In genomic region chr12:71392521-71393145, GRCh38 we compare ENCODE assay signal across 9 cellular contexts.
DNase-seq lines count a peak whose midpoint lies in the region; ATAC-seq and TF ChIP-seq lines count a peak whose summit lies in the region.
"Had no signal": no experiment of that assay in that cellular context is flagged by ENCODE, and none has a peak within 500 bp of the region (broad histone marks: within the 10 kb centered on the region; RNA-seq: fewer than 3 reads in every experiment).

No MANE protein-coding gene starts in this region.

- H3K9me2 ChIP-seq in SU-DHL-6 (replicated peaks; ENCODE audit: insufficient read depth, low read length), result no peaks in the 10 kb centered on the region

- H3K79me2 ChIP-seq in SU-DHL-6 (ENCODE audit: insufficient read depth, low read length), result no peaks in the 10 kb centered on the region

- no peaks in the 10 kb centered on the region for H3K27me3 ChIP-seq in SU-DHL-6 (ENCODE audit: low read length)
- H3K27me3 ChIP-seq: SJSA1 had no signal

- no peak overlapping the region for H3K9ac ChIP-seq in SU-DHL-6 (ENCODE audit: low read length)

- peak; percentile 62 for DNase-seq in NCI-H1417 treated with DMSO at 0.1 percent for 48 hours (lab: John Stamatoyannopoulos, UW)
- DNase-seq in fibroblast of the conjunctiva (ENCODE audit: low read depth), result peak; percentile 73
- DNase-seq in pons (ENCODE audit: low spot score), result peak; percentile 73
- no peak for DNase-seq in activated naive CD4-positive, alpha-beta T cell treated with anti-CD3 and anti-CD28 coated beads, Interleukin-2, amount 50 U/mL, for 16 hours

- H3K27ac ChIP-seq in C4-2B (no peak overlapping the region), SU-DHL-6 (ENCODE audit: low read depth, low read length) (no peak overlapping the region)
- H3K27ac ChIP-seq: SJSA1 had no signal

- ATAC-seq in GM18867 (IDR thresholded peaks at IDR 0.05; ENCODE audit: unreplicated experiment) (peak; percentile 96), HG02970 (IDR thresholded peaks at IDR 0.05; ENCODE audit: low FRiP score, unreplicated experiment) (peak; percentile 91)

- H3K4me2 ChIP-seq in SU-DHL-6 (ENCODE audit: low read depth, low read length, poor library complexity, severe bottlenecking), result no peak overlapping the region

- no peaks in the 10 kb centered on the region for H4K20me1 ChIP-seq in SU-DHL-6 (ENCODE audit: low read depth, low read length)

- H3K9me3 ChIP-seq in SU-DHL-6 (ENCODE audit: insufficient read depth, low read length), result no peaks in the 10 kb centered on the region
- H3K9me3 ChIP-seq: SJSA1 had no signal

- TF ChIP-seq CTCF in C4-2B (conservative IDR thresholded peaks at IDR 0.05) (peak; percentile 86), SU-DHL-6 (IDR thresholded peaks at IDR 0.05; ENCODE audit: insufficient read depth, low read length, poor library complexity, severe bottlenecking) (peak; percentile 64)

- H3K36me3 ChIP-seq in SU-DHL-6 (ENCODE audit: low read length), result no peaks in the 10 kb centered on the region
- H3K36me3 ChIP-seq: SJSA1 had no signal

- H2AFZ ChIP-seq in SU-DHL-6 (ENCODE audit: low read depth, low read length, severe bottlenecking), result no peak overlapping the region

- H3F3A ChIP-seq in SU-DHL-6 (ENCODE audit: insufficient read depth), result no peaks in the 10 kb centered on the region

- no peak overlapping the region for H3K4me3 ChIP-seq in SU-DHL-6 (ENCODE audit: insufficient read depth, low read length, poor library complexity, severe bottlenecking)
- H3K4me3 ChIP-seq: SJSA1 had no signal
